In genomic region chr7:66518151-66518691, GRCh38 we compare ENCODE assay signal across 25 cellular contexts.
DNase-seq lines count a peak whose midpoint lies in the region; ATAC-seq, FAIRE-seq and TF ChIP-seq lines count a peak whose summit lies in the region.
"Had no signal": no experiment of that assay in that cellular context is flagged by ENCODE, and none has a peak within 500 bp of the region (broad histone marks: within the 10 kb centered on the region; RNA-seq: fewer than 3 reads in every experiment).

No MANE protein-coding gene starts in this region.

- H4K20me1 ChIP-seq in K562 (replicated peaks; ENCODE audit: control insufficient read depth, insufficient read depth, low read length) (no peaks in the 10 kb centered on the region), osteoblast (ENCODE audit: insufficient read depth, low read length) (no peaks in the 10 kb centered on the region)

- no peaks in the 10 kb centered on the region for H3K36me3 Mint-ChIP-seq in activated naive CD8-positive, alpha-beta T cell treated with anti-CD3 and anti-CD28 coated beads, Interleukin-2, amount 50 U/mL, for 24 hours (ENCODE audit: low read depth)
- H3K36me3 Mint-ChIP-seq in activated naive CD8-positive, alpha-beta T cell treated with anti-CD3 and anti-CD28 coated beads for 36 hours, result no peaks in the 10 kb centered on the region
- H3K36me3 Mint-ChIP-seq: CD14-positive monocyte had no signal

- H3K79me2 ChIP-seq in K562 (ENCODE audit: control insufficient read depth, insufficient read depth, low read length) (no peaks in the 10 kb centered on the region), osteoblast (ENCODE audit: insufficient read depth, low read length) (no peaks in the 10 kb centered on the region)

- TF ChIP-seq POLR2A in K562 (conservative IDR thresholded peaks at IDR 0.05), result no peak

- no peak overlapping the region for H3K27ac Mint-ChIP-seq in activated naive CD8-positive, alpha-beta T cell treated with anti-CD3 and anti-CD28 coated beads, Interleukin-2, amount 50 U/mL, for 24 hours
- no peak overlapping the region for H3K27ac Mint-ChIP-seq in activated naive CD8-positive, alpha-beta T cell treated with anti-CD3 and anti-CD28 coated beads for 36 hours
- H3K27ac Mint-ChIP-seq: HFFc6 had no signal

- H3K9me3 Mint-ChIP-seq in activated naive CD8-positive, alpha-beta T cell treated with anti-CD3 and anti-CD28 coated beads, Interleukin-2, amount 50 U/mL, for 24 hours, result no peaks in the 10 kb centered on the region
- H3K9me3 Mint-ChIP-seq in activated naive CD8-positive, alpha-beta T cell treated with anti-CD3 and anti-CD28 coated beads for 36 hours, result no peaks in the 10 kb centered on the region
- H3K9me3 Mint-ChIP-seq: HFFc6 had no signal

- peak overlapping the region in 1 of 2 experiments; percentile 61; a peak in 2 of 4 replicates for H3K9ac ChIP-seq in K562 (ENCODE audit: insufficient read depth in 1 of 2, low read depth in 2 of 2, low read length in 2 of 2)

- no peaks in the 10 kb centered on the region for H3K27me3 Mint-ChIP-seq in activated naive CD8-positive, alpha-beta T cell treated with anti-CD3 and anti-CD28 coated beads, Interleukin-2, amount 50 U/mL, for 24 hours
- no peaks in the 10 kb centered on the region for H3K27me3 Mint-ChIP-seq in activated naive CD8-positive, alpha-beta T cell treated with anti-CD3 and anti-CD28 coated beads for 36 hours

- H3K4me3 ChIP-seq in K562 (no peak overlapping the region), osteoblast (ENCODE audit: insufficient read depth, low read length) (no peak overlapping the region), upper lobe of right lung (no peak overlapping the region)
- H3K4me3 ChIP-seq: HAP-1, MG63, SJSA1 had no signal

- H3K4me1 ChIP-seq in K562 (replicated peaks in 1 of 2; ENCODE audit: control insufficient read depth in 2 of 2, insufficient read depth in 2 of 2, low read length in 2 of 2) (peaks cover 5 to 11% of the 10 kb centered on the region in 2 experiments; a peak in 3 of 5 replicates), osteoblast (ENCODE audit: insufficient read depth, low read length) (no peaks in the 10 kb centered on the region), upper lobe of right lung (no peaks in the 10 kb centered on the region)
- H3K4me1 ChIP-seq: BE2C, HAP-1, SJSA1 had no signal

- no peaks in the 10 kb centered on the region for H3K4me1 Mint-ChIP-seq in activated naive CD8-positive, alpha-beta T cell treated with anti-CD3 and anti-CD28 coated beads, Interleukin-2, amount 50 U/mL, for 24 hours
- no peaks in the 10 kb centered on the region for H3K4me1 Mint-ChIP-seq in activated naive CD8-positive, alpha-beta T cell treated with anti-CD3 and anti-CD28 coated beads for 36 hours
- H3K4me1 Mint-ChIP-seq: CD14-positive monocyte had no signal

- no TSS peak for BruUV-seq in K562 (replicated peaks; lab: Mats Ljungman, UMichigan)

- H3K9me1 ChIP-seq in K562 (ENCODE audit: control insufficient read depth, insufficient read depth, low read length), result no peaks in the 10 kb centered on the region

- peak; percentile 14 for ATAC-seq in activated naive CD8-positive, alpha-beta T cell treated with anti-CD3 and anti-CD28 coated beads, Interleukin-2, amount 50 U/mL, for 24 hours
- ATAC-seq in K562 (peak; percentile 46), upper lobe of right lung (peak; percentile 17), HG03280 (IDR thresholded peaks at IDR 0.05; ENCODE audit: unreplicated experiment) (no peak)

- no peaks in the 10 kb centered on the region for H3K9me3 ChIP-seq in K562 (replicated peaks; ENCODE audit: control insufficient read depth, insufficient read depth, low read depth, low read length)
- no peaks in the 10 kb centered on the region for H3K9me3 ChIP-seq in osteoblast (ENCODE audit: low read depth, low read length)
- no peaks in the 10 kb centered on the region for H3K9me3 ChIP-seq in upper lobe of right lung
- H3K9me3 ChIP-seq: BE2C, HAP-1, MG63, SJSA1 had no signal

- H3K36me3 ChIP-seq in K562 (ENCODE audit: control insufficient read depth, insufficient read depth, low read length), result no peaks in the 10 kb centered on the region
- no peaks in the 10 kb centered on the region for H3K36me3 ChIP-seq in osteoblast (ENCODE audit: insufficient read depth, low read length)
- no peaks in the 10 kb centered on the region for H3K36me3 ChIP-seq in upper lobe of right lung
- H3K36me3 ChIP-seq: BE2C, HAP-1, MG63, SJSA1 had no signal

- H3K4me2 ChIP-seq in K562 (ENCODE audit: insufficient read depth, low read length) (no peak overlapping the region), osteoblast (ENCODE audit: insufficient read depth, low read length) (no peak overlapping the region)

- no peak overlapping the region for H3K27ac ChIP-seq in K562 (ENCODE audit: extremely low read depth, low read depth, low read length)
- no peak overlapping the region for H3K27ac ChIP-seq in osteoblast (ENCODE audit: low read depth, low read length)
- no peak overlapping the region for H3K27ac ChIP-seq in upper lobe of right lung
- H3K27ac ChIP-seq: 22Rv1, SJSA1 had no signal

- 37% methylated on average over 8 of the region's 14 CpGs for WGBS in K562 (ENCODE audit: insufficient coverage, low coverage, missing lambda C conversion rate)

- CTCF ChIA-PET in K562 (lab: Yijun Ruan, JAX; ENCODE audit: low intra/inter-chr PET ratio), result no interaction called here

- POLR2A ChIA-PET in K562 (lab: Yijun Ruan, JAX), result interaction anchor here (0.9 kb wide), 1 partner anchor 22 kb away, joined by 3 read pairs; no protein-coding TSS in a partner anchor

- TF ChIP-seq CTCF in K562 (IDR thresholded peaks at IDR 0.05 in 2 of 3, conservative IDR thresholded peaks at IDR 0.05 in 1 of 3; ENCODE audit: insufficient read depth in 2 of 3, low read depth in 1 of 3, low read length in 3 of 3) (no peak), osteoblast (IDR thresholded peaks at IDR 0.05; ENCODE audit: extremely low read depth, low read depth, low read length) (no peak), upper lobe of right lung (IDR thresholded peaks at IDR 0.05) (no peak)

- TF ChIP-seq EP300 in K562 (IDR thresholded peaks at IDR 0.05; ENCODE audit: low read length), result no peak

- H2AFZ ChIP-seq in K562 (ENCODE audit: low read depth, low read length), result no peak overlapping the region
- no peak overlapping the region for H2AFZ ChIP-seq in osteoblast (ENCODE audit: low read length)

- peaks cover 0 to 5% of the 10 kb centered on the region in 2 experiments; a peak in 2 of 5 replicates for H3K27me3 ChIP-seq in K562 (ENCODE audit: control insufficient read depth in 2 of 2, insufficient read depth in 2 of 2, low read length in 2 of 2)
- no peaks in the 10 kb centered on the region for H3K27me3 ChIP-seq in osteoblast (ENCODE audit: insufficient read depth, low read length)
- H3K27me3 ChIP-seq in upper lobe of right lung, result no peaks in the 10 kb centered on the region
- H3K27me3 ChIP-seq: BE2C, MG63, SJSA1 had no signal

- FAIRE-seq in K562 (lab: Jason Lieb, UNC), result no peak
- FAIRE-seq: D721Med, HTR-8/SVneo had no signal

- intact Hi-C loops in K562 (cut with micrococcal nuclease), result no loop called here
- intact Hi-C loops in upper lobe of right lung (cut with DNase I), result no loop called here

- DNase-seq in activated naive CD8-positive, alpha-beta T cell treated with anti-CD3 and anti-CD28 coated beads, Interleukin-2, amount 50 U/mL, for 24 hours, result no peak
- no peak for DNase-seq in activated naive CD8-positive, alpha-beta T cell treated with anti-CD3 and anti-CD28 coated beads for 36 hours
- DNase-seq in K562 (ENCODE audit: extremely low read depth in 1 of 4, low spot score in 3 of 4), result peak in 1 of 4 experiments; percentile 9
- DNase-seq in osteoblast (ENCODE audit: insufficient read length, low spot score, missing footprints), result peak; percentile 46
- DNase-seq in upper lobe of right lung, result no peak
- DNase-seq in effector CD4-positive, alpha-beta T cell, result no peak
- DNase-seq: BE2C; GOT3; HFFc6; KG1; MG63; NCI-H2029; NCI-H446; NCI-H524 treated with DMSO at 0.1 percent for 48 hours; NCI-H82; NK-92 treated with Interleukin-12 subunit alpha and Interleukin-12 subunit beta, amount 100 ng/mL, for 24 hours; PC-3; Right ventricle myocardium superior had no signal

- TF ChIP-seq RAD21 in K562 (CRISPR knock-in tag; conservative IDR thresholded peaks at IDR 0.05 in 1 of 2, IDR thresholded peaks at IDR 0.05 in 1 of 2), result no peak

- no peak overlapping the region for H3K4me3 Mint-ChIP-seq in activated naive CD8-positive, alpha-beta T cell treated with anti-CD3 and anti-CD28 coated beads, Interleukin-2, amount 50 U/mL, for 24 hours
- H3K4me3 Mint-ChIP-seq in activated naive CD8-positive, alpha-beta T cell treated with anti-CD3 and anti-CD28 coated beads for 36 hours, result no peak overlapping the region
- H3K4me3 Mint-ChIP-seq: CD14-positive monocyte, HFFc6 had no signal

- in situ Hi-C loops in K562 (cut with MboI), result no loop called here

TF ChIP-seq in K562, 482 proteins besides CTCF, POLR2A, EP300 and RAD21:
- TF ChIP-seq ZNF644 (tag; IDR thresholded peaks at IDR 0.05; ENCODE audit: low read depth) (no peak), NFIC (IDR thresholded peaks at IDR 0.05) (peak; percentile 23; the same call in 1 of the 2 replicates)
TF ChIP-seq in K562: peak in this region for 1.
